In the genomic region with DNA sequence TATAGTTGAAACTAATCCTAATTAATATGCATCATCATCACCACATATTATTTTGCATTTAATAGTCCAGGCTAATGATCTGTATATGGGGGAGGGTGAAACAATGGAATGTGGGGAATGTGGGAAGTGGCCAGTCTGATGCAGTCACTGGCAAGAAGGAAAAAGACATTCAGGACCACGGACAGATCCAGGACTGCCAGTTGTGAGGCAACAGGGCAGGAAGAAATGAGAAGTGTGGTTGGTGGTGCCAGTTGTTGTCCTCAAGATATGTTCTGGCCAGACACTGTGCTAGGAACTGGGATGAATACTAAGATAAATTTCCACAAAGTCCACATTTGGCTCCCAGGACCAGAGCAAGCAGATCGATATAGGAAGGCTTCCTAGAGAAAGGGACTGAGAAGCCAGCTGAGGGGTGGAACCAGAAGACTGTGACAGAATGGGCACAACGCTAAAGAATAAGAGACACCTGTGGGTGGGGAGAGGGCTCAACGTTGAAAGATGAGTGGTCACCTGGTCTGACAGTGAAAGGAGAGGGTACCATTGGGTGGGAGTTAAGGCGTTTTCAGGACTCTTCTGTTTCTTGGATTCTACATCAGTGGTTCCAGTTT, we compare ENCODE assay signal across 11 cellular contexts. TPM values are rescaled to one million over a fixed set of nuclear protein-coding genes. Genes with fewer than 3 reads are reported as not detected.
DNase-seq lines count a peak whose midpoint lies in the region; ATAC-seq and TF ChIP-seq lines count a peak whose summit lies in the region.
"Had no signal": no experiment of that assay in that cellular context is flagged by ENCODE, and none has a peak within 500 bp of the region (broad histone marks: within the 10 kb centered on the region; RNA-seq: fewer than 3 reads in every experiment).

No MANE protein-coding gene starts in this region.

- H3K9me3 ChIP-seq in right cardiac atrium (ENCODE audit: control insufficient read depth, low read length) = no peaks in the 10 kb centered on the region

- peaks cover 28% of the 10 kb centered on the region for H3K27me3 Mint-ChIP-seq in activated naive CD8-positive, alpha-beta T cell treated with anti-CD3 and anti-CD28 coated beads, Interleukin-2, amount 50 U/mL, for 24 hours
- peaks cover 30% of the 10 kb centered on the region for H3K27me3 Mint-ChIP-seq in activated naive CD8-positive, alpha-beta T cell treated with anti-CD3 and anti-CD28 coated beads for 36 hours

- H3K4me3 ChIP-seq in right cardiac atrium (ENCODE audit: low read length) = no peak overlapping the region

- H3K9me3 Mint-ChIP-seq in activated naive CD8-positive, alpha-beta T cell treated with anti-CD3 and anti-CD28 coated beads, Interleukin-2, amount 50 U/mL, for 24 hours = no peaks in the 10 kb centered on the region
- no peaks in the 10 kb centered on the region for H3K9me3 Mint-ChIP-seq in activated naive CD8-positive, alpha-beta T cell treated with anti-CD3 and anti-CD28 coated beads for 36 hours

- intact Hi-C loops in right cardiac atrium (cut with DNase I) = no loop called here

- POLR2A ChIA-PET in RWPE1 (lab: Yijun Ruan, JAX; ENCODE audit: low non-redundant PET) = no interaction called here

- no peaks in the 10 kb centered on the region for H3K4me1 ChIP-seq in right cardiac atrium (ENCODE audit: control insufficient read depth, insufficient read depth, low read length)

- H3K27me3 ChIP-seq in right cardiac atrium (ENCODE audit: control insufficient read depth, insufficient read depth) = no peaks in the 10 kb centered on the region

- H3K4me3 Mint-ChIP-seq in activated naive CD8-positive, alpha-beta T cell treated with anti-CD3 and anti-CD28 coated beads, Interleukin-2, amount 50 U/mL, for 24 hours = no peak overlapping the region
- H3K4me3 Mint-ChIP-seq in activated naive CD8-positive, alpha-beta T cell treated with anti-CD3 and anti-CD28 coated beads for 36 hours = no peak overlapping the region

- peak; percentile 20 for DNase-seq in activated naive CD8-positive, alpha-beta T cell treated with anti-CD3 and anti-CD28 coated beads, Interleukin-2, amount 50 U/mL, for 24 hours
- no peak for DNase-seq in activated naive CD8-positive, alpha-beta T cell treated with anti-CD3 and anti-CD28 coated beads for 36 hours
- DNase-seq in RWPE1 (ENCODE audit: low spot score) (peak; percentile 49), fibroblast of peridontal ligament (ENCODE audit: extremely low read depth) (peak; percentile 58), stromal cell of bone marrow (ENCODE audit: low read depth) (peak; percentile 38), right cardiac atrium (no peak), NCI-H1092 treated with DMSO at 0.1 percent for 48 hours (lab: John Stamatoyannopoulos, UW) (no peak)
- DNase-seq: head of caudate nucleus had no signal

- H3K27ac ChIP-seq in RWPE1 (no peak overlapping the region), right cardiac atrium (ENCODE audit: low read length) (no peak overlapping the region)
- H3K27ac ChIP-seq: VCaP had no signal

- CTCF ChIA-PET in RWPE1 (lab: Yijun Ruan, JAX) = interaction anchor here (0.5 to 1.2 kb wide), 2 partner anchors 8 to 36 kb away, joined by 3 to 6 read pairs; no protein-coding TSS in a partner anchor

- no peak overlapping the region for H3K27ac Mint-ChIP-seq in activated naive CD8-positive, alpha-beta T cell treated with anti-CD3 and anti-CD28 coated beads, Interleukin-2, amount 50 U/mL, for 24 hours
- no peak overlapping the region for H3K27ac Mint-ChIP-seq in activated naive CD8-positive, alpha-beta T cell treated with anti-CD3 and anti-CD28 coated beads for 36 hours
- H3K27ac Mint-ChIP-seq: CD4-positive, CD25-positive, alpha-beta regulatory T cell had no signal

- H3K36me3 Mint-ChIP-seq in activated naive CD8-positive, alpha-beta T cell treated with anti-CD3 and anti-CD28 coated beads, Interleukin-2, amount 50 U/mL, for 24 hours (ENCODE audit: low read depth) = no peaks in the 10 kb centered on the region
- H3K36me3 Mint-ChIP-seq in activated naive CD8-positive, alpha-beta T cell treated with anti-CD3 and anti-CD28 coated beads for 36 hours = no peaks in the 10 kb centered on the region

- H3K4me1 Mint-ChIP-seq in activated naive CD8-positive, alpha-beta T cell treated with anti-CD3 and anti-CD28 coated beads, Interleukin-2, amount 50 U/mL, for 24 hours = peaks cover 7% of the 10 kb centered on the region
- no peaks in the 10 kb centered on the region for H3K4me1 Mint-ChIP-seq in activated naive CD8-positive, alpha-beta T cell treated with anti-CD3 and anti-CD28 coated beads for 36 hours

- 48% methylated on average over 5 of the region's 5 CpGs for WGBS in right cardiac atrium

- ATAC-seq in activated naive CD8-positive, alpha-beta T cell treated with anti-CD3 and anti-CD28 coated beads, Interleukin-2, amount 50 U/mL, for 24 hours = no peak
- ATAC-seq in HG02571 (IDR thresholded peaks at IDR 0.05; ENCODE audit: unreplicated experiment) = no peak
- no peak for ATAC-seq in right cardiac atrium

- no peak for TF ChIP-seq CTCF in RWPE1 (conservative IDR thresholded peaks at IDR 0.05; ENCODE audit: low read depth)

RNA-seq across cellular contexts. Expression of a gene that starts 6.8 kb away (rescaled TPM):
- total RNA-seq in activated naive CD8-positive, alpha-beta T cell treated with anti-CD3 and anti-CD28 coated beads for 36 hours = under 1 TPM; 0.20 to 0.45 TPM
- under 1 TPM in 3 of 4 donors, not detected in 1; 0.09 to 0.25 (median 0.09) TPM for total RNA-seq in right cardiac atrium
- 0.05 TPM for polyA plus RNA-seq in right cardiac atrium

Comparison
In these comparisons a context has a peak if more than half of its experiments do, and no peak if none do; other contexts are left out.
1. DNase-seq: peak in activated naive CD8-positive, alpha-beta T cell treated with anti-CD3 and anti-CD28 coated beads, Interleukin-2, amount 50 U/mL, for 24 hours (single experiment), RWPE1 (single experiment), fibroblast of peridontal ligament (single experiment) and stromal cell of bone marrow (single experiment); none in activated naive CD8-positive, alpha-beta T cell treated with anti-CD3 and anti-CD28 coated beads for 36 hours (single experiment), right cardiac atrium (0 of 3) and NCI-H1092 treated with DMSO at 0.1 percent for 48 hours (single experiment).